ENCODE assay signal across 13 cellular contexts in genomic region chr20:52959125-52959524, GRCh38. TPM values are rescaled to one million over a fixed set of nuclear protein-coding genes. Genes with fewer than 3 reads are reported as not detected.
A peak's percentile ranks its signal among the peaks of the same experiment; 100 is the strongest.
DNase-seq lines count a peak whose midpoint lies in the region; ATAC-seq, FAIRE-seq and TF ChIP-seq lines count a peak whose summit lies in the region.
"Had no signal": no experiment of that assay in that cellular context is flagged by ENCODE, and none has a peak within 500 bp of the region (broad histone marks: within the 10 kb centered on the region; RNA-seq: fewer than 3 reads in every experiment).

No MANE protein-coding gene starts in this region.

- ATAC-seq in A549: peak; percentile 43 to 50; a peak in 1 of 6 replicates
- ATAC-seq in HG03378 (IDR thresholded peaks at IDR 0.05; ENCODE audit: unreplicated experiment): no peak
- ATAC-seq in GM21515 (IDR thresholded peaks at IDR 0.05; ENCODE audit: unreplicated experiment): no peak
- ATAC-seq: stimulated activated naive CD8-positive, alpha-beta T cell treated with anti-CD3 and anti-CD28 coated beads, Interleukin-15, amount 100 ng/mL, for 72 hours had no signal

- WGBS in A549 (ENCODE audit: missing lambda C conversion rate): 2% methylated on average over 5 of the region's 5 CpGs
- WGBS in spleen, 5 donors: 33 to 53% (median 45%) methylated on average over 5 of the region's 5 CpGs

- no peak overlapping the region for H3K4me3 ChIP-seq in A549
- no peak overlapping the region for H3K4me3 ChIP-seq in spleen

- FAIRE-seq in A549 (lab: Jason Lieb, UNC): no peak
- FAIRE-seq: endometrium, HTR-8/SVneo, kidney had no signal

- intact Hi-C loops in spleen (cut with DNase I; ENCODE audit: low total_unique reads): no loop called here

- no peak overlapping the region for H3K4me2 ChIP-seq in A549

- H3K4me1 ChIP-seq in A549 (no peaks in the 10 kb centered on the region), spleen (no peaks in the 10 kb centered on the region)

- CTCF ChIA-PET in A549 (lab: Yijun Ruan, JAX): no interaction called here

- no peaks in the 10 kb centered on the region for H3K36me3 ChIP-seq in spleen

- H3K27me3 ChIP-seq in spleen (replicated peaks in 1 of 7): peaks cover 0 to 6% (median 0%) of the 10 kb centered on the region in 7 donors

- TF ChIP-seq POLR2A in A549 (IDR thresholded peaks at IDR 0.05; ENCODE audit: low read length): no peak
- TF ChIP-seq POLR2A in spleen (IDR thresholded peaks at IDR 0.05): no peak

- TF ChIP-seq EP300 in A549 (IDR thresholded peaks at IDR 0.05): no peak

- H3K27ac ChIP-seq in A549 (no peak overlapping the region), spleen (no peak overlapping the region)

- no peak for TF ChIP-seq RAD21 in A549 (conservative IDR thresholded peaks at IDR 0.05 in 1 of 2, IDR thresholded peaks at IDR 0.05 in 1 of 2)

- DNase-seq in A549 (ENCODE audit: low read depth in 1 of 2, low spot score in 1 of 2): peak in 1 of 2 experiments; percentile 20
- DNase-seq in NCI-H1092 (lab: John Stamatoyannopoulos, UW): peak; percentile 93
- DNase-seq in NCI-H82 treated with DMSO at 0.1 percent for 48 hours (lab: John Stamatoyannopoulos, UW; ENCODE audit: unreplicated experiment): peak; percentile 79
- DNase-seq in dermis microvascular lymphatic vessel endothelial cell (ENCODE audit: low read depth in 2 of 2): peak; percentile 16 to 44
- no peak for DNase-seq in spleen
- no peak for DNase-seq in SW 1271 (lab: John Stamatoyannopoulos, UW)
- DNase-seq: GOT3; kidney; stimulated activated naive CD8-positive, alpha-beta T cell treated with anti-CD3 and anti-CD28 coated beads, Interleukin-15, amount 100 ng/mL, for 72 hours had no signal

- H3K9me3 ChIP-seq in A549 (no peaks in the 10 kb centered on the region), spleen (no peaks in the 10 kb centered on the region)

- TF ChIP-seq CTCF in A549 (IDR thresholded peaks at IDR 0.05): no peak
- TF ChIP-seq CTCF in spleen (IDR thresholded peaks at IDR 0.05 in 8 of 11, conservative IDR thresholded peaks at IDR 0.05 in 3 of 11): no peak

- POLR2A ChIA-PET in A549 (lab: Yijun Ruan, JAX): no interaction called here

TF ChIP-seq in A549, 52 proteins besides CTCF, POLR2A, EP300 and RAD21:
- TF ChIP-seq HES2 (IDR thresholded peaks at IDR 0.05): no peak
- no peak for TF ChIP-seq RARB (CRISPR knock-in tag; IDR thresholded peaks at IDR 0.05)
- TF ChIP-seq, protein P1, sequence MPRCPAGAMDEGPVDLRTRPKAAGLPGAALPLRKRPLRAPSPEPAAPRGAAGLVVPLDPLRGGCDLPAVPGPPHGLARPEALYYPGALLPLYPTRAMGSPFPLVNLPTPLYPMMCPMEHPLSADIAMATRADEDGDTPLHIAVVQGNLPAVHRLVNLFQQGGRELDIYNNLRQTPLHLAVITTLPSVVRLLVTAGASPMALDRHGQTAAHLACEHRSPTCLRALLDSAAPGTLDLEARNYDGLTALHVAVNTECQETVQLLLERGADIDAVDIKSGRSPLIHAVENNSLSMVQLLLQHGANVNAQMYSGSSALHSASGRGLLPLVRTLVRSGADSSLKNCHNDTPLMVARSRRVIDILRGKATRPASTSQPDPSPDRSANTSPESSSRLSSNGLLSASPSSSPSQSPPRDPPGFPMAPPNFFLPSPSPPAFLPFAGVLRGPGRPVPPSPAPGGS (IDR thresholded peaks at IDR 0.05): no peak
- no peak for TF ChIP-seq MAFK (IDR thresholded peaks at IDR 0.05; ENCODE audit: partially characterized antibody)
- TF ChIP-seq FOSL2 (IDR thresholded peaks at IDR 0.05): no peak
- no peak for TF ChIP-seq FOSL2 (CRISPR knock-in tag; IDR thresholded peaks at IDR 0.05)
- TF ChIP-seq BHLHE40 (IDR thresholded peaks at IDR 0.05; ENCODE audit: low read depth, low read length): no peak
- TF ChIP-seq HMGXB4 (CRISPR knock-in tag; IDR thresholded peaks at IDR 0.05; ENCODE audit: borderline replicate concordance): no peak
- TF ChIP-seq CBX8 (IDR thresholded peaks at IDR 0.05): no peak
- TF ChIP-seq CBX2 (IDR thresholded peaks at IDR 0.05; ENCODE audit: borderline replicate concordance, low read depth): no peak
- no peak for TF ChIP-seq JUN (IDR thresholded peaks at IDR 0.05)
- TF ChIP-seq HOXA7 (CRISPR knock-in tag; IDR thresholded peaks at IDR 0.05): no peak

RNA-seq across cellular contexts. Expression of gene TSHZ2, which starts 13.0 kb away (rescaled TPM):
- polyA plus RNA-seq in A549 (2011; rRNA removed): not detected in 2 replicates
- polyA plus RNA-seq in A549 (2012; cell fraction: cytosol; rRNA removed): not detected in 2 replicates
- not detected in 2 replicates for polyA plus RNA-seq in A549 (2012; cell fraction: nucleus; rRNA removed)
- not detected in 3 replicates for polyA plus RNA-seq in A549 (2017; fragmentation: RNase III; extraction: RNeasy Plus Mini Kit Qiagen cat#74134 plus additional on column Dnase treatment)
- polyA minus RNA-seq in A549 (2011; rRNA and poly(A)+ RNA removed): not detected in 2 replicates
- total RNA-seq in dermis microvascular lymphatic vessel endothelial cell: 0.77 and 2.1 TPM in 2 replicates
- total RNA-seq in spleen: 10 to 100 TPM; 14.6 to 19.2 (median 17.8) TPM
- 1 to 10 TPM in 2 of 3 donors, under 1 TPM in 1; 0.86 to 2.0 (median 1.9) TPM for polyA plus RNA-seq in spleen

Comparison
In these comparisons a context has a peak if more than half of its experiments do, and no peak if none do; other contexts are left out.
1. ATAC-seq: peak in A549 (2 of 2); none in HG03378 (single experiment) and GM21515 (single experiment).
2. DNase-seq: peak in NCI-H1092 (single experiment), NCI-H82 treated with DMSO at 0.1 percent for 48 hours (single experiment) and dermis microvascular lymphatic vessel endothelial cell (2 of 2); none in spleen (single experiment) and SW 1271 (0 of 2).